10 cellular contexts compared by ENCODE assay signal in the genomic region with DNA sequence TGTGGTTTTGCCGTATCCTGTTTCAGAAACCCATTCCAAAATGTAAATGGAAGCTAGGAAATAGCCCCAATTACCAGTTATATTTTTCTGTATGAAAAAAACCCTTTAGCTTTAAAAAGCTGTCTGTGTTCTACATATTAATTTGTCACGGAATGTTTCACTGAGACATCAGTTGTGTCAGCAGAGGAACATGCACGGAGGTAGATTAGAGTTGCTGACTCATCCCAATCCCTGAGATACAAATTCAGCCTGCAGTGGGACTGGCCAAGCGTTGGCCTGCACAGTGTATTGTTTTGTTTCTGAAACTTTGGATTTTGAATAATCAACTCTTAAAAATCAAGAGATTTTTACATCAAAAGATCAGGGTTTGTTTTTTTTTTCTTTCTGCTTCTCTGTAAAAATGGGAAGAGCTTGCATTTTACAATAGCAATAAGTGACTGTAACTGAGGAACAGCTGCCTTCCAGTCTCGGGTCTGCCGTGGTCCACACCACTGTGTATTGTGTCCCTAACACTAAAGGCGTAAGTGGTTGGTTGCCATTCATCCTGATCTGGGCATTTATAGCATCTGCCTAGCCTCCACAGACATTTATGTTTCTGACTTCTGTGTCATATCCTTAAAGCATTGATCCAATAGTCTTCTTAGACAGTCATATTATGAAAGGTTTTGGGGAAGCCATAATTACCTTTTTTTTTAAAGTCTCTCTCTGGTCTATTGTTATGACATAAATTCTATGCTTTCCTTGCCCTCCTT.
DNase-seq lines count a peak whose midpoint lies in the region; ATAC-seq and TF ChIP-seq lines count a peak whose summit lies in the region.
"Had no signal": no experiment of that assay in that cellular context is flagged by ENCODE, and none has a peak within 500 bp of the region (broad histone marks: within the 10 kb centered on the region; RNA-seq: fewer than 3 reads in every experiment).

No MANE protein-coding gene starts in this region.

- no peaks in the 10 kb centered on the region for H3K4me1 Mint-ChIP-seq in activated naive CD8-positive, alpha-beta T cell treated with anti-CD3 and anti-CD28 coated beads, Interleukin-2, amount 50 U/mL, for 24 hours
- H3K4me1 Mint-ChIP-seq: GM23338, natural killer cell had no signal

- peaks cover 5% of the 10 kb centered on the region for H3K36me3 ChIP-seq in right atrium auricular region

- DNase-seq in Right ventricle myocardium superior (no peak), right atrium auricular region (ENCODE audit: low spot score) (no peak), fibroblast of villous mesenchyme (ENCODE audit: low read depth) (peak; percentile 62), SK-N-DZ (ENCODE audit: low spot score) (no peak), KBM-7 (no peak), SKM-1 treated with dmso at 0.1 percent for 144 hours (lab: John Stamatoyannopoulos, UW; ENCODE audit: unreplicated experiment) (no peak)
- DNase-seq in activated naive CD8-positive, alpha-beta T cell treated with anti-CD3 and anti-CD28 coated beads, Interleukin-2, amount 50 U/mL, for 24 hours = no peak
- DNase-seq: natural killer cell had no signal

- H3K9me3 Mint-ChIP-seq in activated naive CD8-positive, alpha-beta T cell treated with anti-CD3 and anti-CD28 coated beads, Interleukin-2, amount 50 U/mL, for 24 hours = no peaks in the 10 kb centered on the region
- H3K9me3 Mint-ChIP-seq: GM23338, natural killer cell had no signal

- H3K4me3 Mint-ChIP-seq in activated naive CD8-positive, alpha-beta T cell treated with anti-CD3 and anti-CD28 coated beads, Interleukin-2, amount 50 U/mL, for 24 hours = no peak overlapping the region
- H3K4me3 Mint-ChIP-seq: GM23338, natural killer cell had no signal

- intact Hi-C loops in Right ventricle myocardium superior (cut with DNase I) = no loop called here

- in situ Hi-C loops in KBM-7 (cut with MboI; ENCODE audit: low pct_unique_long_range_greater_than_20kb, low sequenced_read_pairs) = no loop called here

- H3K4me3 ChIP-seq in right atrium auricular region (no peak overlapping the region), fibroblast of villous mesenchyme (ENCODE audit: low read depth, low read length) (no peak overlapping the region)
- H3K4me3 ChIP-seq: GM23338 had no signal

- H3K4me1 ChIP-seq in right atrium auricular region = peaks cover 0 to 22% of the 10 kb centered on the region in 2 donors

- peak overlapping the region in 1 of 2 donors; percentile 9 for H3K27ac ChIP-seq in right atrium auricular region

- peak; percentile 80 for ATAC-seq in Right ventricle myocardium superior (ENCODE audit: poor library complexity)
- ATAC-seq in HG03558 (IDR thresholded peaks at IDR 0.05; ENCODE audit: extremely low read depth, unreplicated experiment) = peak; percentile 74
- no peak for ATAC-seq in activated naive CD8-positive, alpha-beta T cell treated with anti-CD3 and anti-CD28 coated beads, Interleukin-2, amount 50 U/mL, for 24 hours
- ATAC-seq: GM23338, natural killer cell had no signal

- TF ChIP-seq CTCF in right atrium auricular region (IDR thresholded peaks at IDR 0.05) (no peak), fibroblast of villous mesenchyme (IDR thresholded peaks at IDR 0.05; ENCODE audit: insufficient read depth, low read depth, low read length) (no peak)

- H3K27ac Mint-ChIP-seq in activated naive CD8-positive, alpha-beta T cell treated with anti-CD3 and anti-CD28 coated beads, Interleukin-2, amount 50 U/mL, for 24 hours = no peak overlapping the region
- H3K27ac Mint-ChIP-seq: natural killer cell had no signal

- H3K27me3 ChIP-seq in right atrium auricular region = no peaks in the 10 kb centered on the region

- no peaks in the 10 kb centered on the region for H3K9me3 ChIP-seq in right atrium auricular region

- peaks cover under 1% of the 10 kb centered on the region for H3K27me3 Mint-ChIP-seq in activated naive CD8-positive, alpha-beta T cell treated with anti-CD3 and anti-CD28 coated beads, Interleukin-2, amount 50 U/mL, for 24 hours

- no peaks in the 10 kb centered on the region for H3K36me3 Mint-ChIP-seq in activated naive CD8-positive, alpha-beta T cell treated with anti-CD3 and anti-CD28 coated beads, Interleukin-2, amount 50 U/mL, for 24 hours (ENCODE audit: low read depth)
- H3K36me3 Mint-ChIP-seq: natural killer cell had no signal
